ENCODE assay signal across 13 cellular contexts in the genomic region with DNA sequence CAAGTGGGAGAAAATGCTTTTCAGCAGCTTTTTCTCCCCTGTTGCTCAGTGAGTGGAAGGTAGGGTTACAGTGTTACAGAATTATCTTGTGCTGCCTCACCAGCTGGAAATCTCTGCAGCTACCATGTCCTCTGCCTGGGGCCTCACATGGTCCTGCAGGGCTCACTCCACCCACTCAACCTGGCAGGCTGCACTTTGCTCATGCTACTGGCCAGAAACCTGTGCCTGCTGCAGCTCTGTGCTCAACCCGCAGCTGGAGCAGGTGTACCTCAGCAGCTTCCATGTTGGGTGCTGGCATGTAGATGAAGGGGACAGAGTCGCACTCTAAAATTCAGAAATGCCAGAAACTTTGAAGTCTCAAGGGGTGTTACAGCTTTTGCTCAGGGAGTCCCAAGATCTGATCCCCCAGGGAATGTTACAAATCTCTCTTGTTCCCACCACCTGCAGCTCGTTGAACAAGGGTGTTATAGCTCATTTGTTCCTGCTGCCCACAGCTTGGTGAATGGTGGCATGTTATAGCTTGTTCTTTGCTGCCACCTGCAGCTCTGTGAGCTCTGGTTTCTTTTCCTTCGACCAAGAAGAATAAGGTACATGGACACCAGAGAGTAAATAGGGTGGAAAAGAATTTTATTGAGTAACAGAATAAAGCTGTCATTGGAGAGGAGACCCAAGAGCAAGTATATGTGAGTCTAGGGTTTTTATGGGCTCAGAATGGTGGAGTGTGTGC.
A peak's percentile ranks its signal among the peaks of the same experiment; 100 is the strongest.
DNase-seq lines count a peak whose midpoint lies in the region; ATAC-seq and TF ChIP-seq lines count a peak whose summit lies in the region.
"Had no signal": no experiment of that assay in that cellular context is flagged by ENCODE, and none has a peak within 500 bp of the region (broad histone marks: within the 10 kb centered on the region; RNA-seq: fewer than 3 reads in every experiment).

No MANE protein-coding gene starts in this region.

- no peak overlapping the region for H3K27ac Mint-ChIP-seq in stimulated activated naive B cell treated with anti-CD40 and anti-IgM and Interleukin-4, amounts not matched to agents 10 μg/mL and 1 μg/mL and 100 μg/mL, for 72 hours
- H3K27ac Mint-ChIP-seq: activated CD4-positive, alpha-beta memory T cell treated with anti-CD3 and anti-CD28 coated beads for 36 hours; activated naive CD4-positive, alpha-beta T cell treated with anti-CD3 and anti-CD28 coated beads, Interleukin-2, amount 50 U/mL, for 24 hours had no signal

- TF ChIP-seq CTCF in VCaP (conservative IDR thresholded peaks at IDR 0.05) (peak; percentile 66), adrenal gland (IDR thresholded peaks at IDR 0.05) (no peak)

- H3K9me3 ChIP-seq in adrenal gland (replicated peaks in 1 of 3): no peaks in the 10 kb centered on the region
- H3K9me3 ChIP-seq: prostate gland had no signal

- H3K27me3 ChIP-seq in adrenal gland: no peaks in the 10 kb centered on the region

- 33 to 64% (median 55%) methylated on average over 2 to 4 of the region's 4 CpGs for WGBS in adrenal gland, 4 donors

- H3K27me3 Mint-ChIP-seq in stimulated activated naive B cell treated with anti-CD40 and anti-IgM and Interleukin-4, amounts not matched to agents 10 μg/mL and 1 μg/mL and 100 μg/mL, for 72 hours: no peaks in the 10 kb centered on the region
- H3K27me3 Mint-ChIP-seq: activated CD4-positive, alpha-beta memory T cell treated with anti-CD3 and anti-CD28 coated beads for 36 hours; activated naive CD4-positive, alpha-beta T cell treated with anti-CD3 and anti-CD28 coated beads, Interleukin-2, amount 50 U/mL, for 24 hours had no signal

- H3K9me3 Mint-ChIP-seq in stimulated activated naive B cell treated with anti-CD40 and anti-IgM and Interleukin-4, amounts not matched to agents 10 μg/mL and 1 μg/mL and 100 μg/mL, for 72 hours: peaks cover 4 to 11% of the 10 kb centered on the region in 2 donors

- ATAC-seq in stimulated activated naive B cell treated with anti-CD40 and anti-IgM and Interleukin-4, amounts not matched to agents 10 μg/mL and 1 μg/mL and 100 μg/mL, for 72 hours (replicated peaks): no peak
- ATAC-seq in GM21360 (IDR thresholded peaks at IDR 0.05; ENCODE audit: unreplicated experiment): no peak

- TF ChIP-seq POLR2A in adrenal gland (IDR thresholded peaks at IDR 0.05): no peak

- H3K36me3 Mint-ChIP-seq in stimulated activated naive B cell treated with anti-CD40 and anti-IgM and Interleukin-4, amounts not matched to agents 10 μg/mL and 1 μg/mL and 100 μg/mL, for 72 hours: no peaks in the 10 kb centered on the region
- H3K36me3 Mint-ChIP-seq: activated CD4-positive, alpha-beta memory T cell treated with anti-CD3 and anti-CD28 coated beads for 36 hours; activated naive CD4-positive, alpha-beta T cell treated with anti-CD3 and anti-CD28 coated beads, Interleukin-2, amount 50 U/mL, for 24 hours had no signal

- H3K27ac ChIP-seq in VCaP: no peak overlapping the region
- H3K27ac ChIP-seq in adrenal gland: no peak overlapping the region
- H3K27ac ChIP-seq: prostate gland had no signal

- no peaks in the 10 kb centered on the region for H3K4me1 Mint-ChIP-seq in stimulated activated naive B cell treated with anti-CD40 and anti-IgM and Interleukin-4, amounts not matched to agents 10 μg/mL and 1 μg/mL and 100 μg/mL, for 72 hours
- H3K4me1 Mint-ChIP-seq: activated naive CD4-positive, alpha-beta T cell treated with anti-CD3 and anti-CD28 coated beads, Interleukin-2, amount 50 U/mL, for 24 hours had no signal

- no peak overlapping the region for H3K4me3 ChIP-seq in adrenal gland
- H3K4me3 ChIP-seq: prostate gland had no signal

- DNase-seq in NCI-H1092 treated with DMSO at 0.1 percent for 48 hours (lab: John Stamatoyannopoulos, UW): peak; percentile 22
- DNase-seq in NCI-H1092 (lab: John Stamatoyannopoulos, UW): no peak
- peak; percentile 6 for DNase-seq in NCI-H1105 (lab: John Stamatoyannopoulos, UW)
- DNase-seq in pons (ENCODE audit: low spot score): peak; percentile 6
- DNase-seq in stimulated activated naive B cell treated with anti-CD40 and anti-IgM and Interleukin-4, amounts not matched to agents 10 μg/mL and 1 μg/mL and 100 μg/mL, for 72 hours: no peak
- no peak for DNase-seq in adrenal gland
- DNase-seq: activated CD4-positive, alpha-beta memory T cell treated with anti-CD3 and anti-CD28 coated beads for 36 hours; NCI-H446; stimulated activated CD4-positive, alpha-beta T cell treated with anti-CD3 and anti-CD28 coated beads, Interleukin-4, amount 100 ng/mL, for 24 hours had no signal

- no peaks in the 10 kb centered on the region for H3K4me1 ChIP-seq in adrenal gland (replicated peaks in 1 of 2)
- H3K4me1 ChIP-seq: prostate gland had no signal

- intact Hi-C loops in adrenal gland (cut with DNase I): no loop called here

- H3K36me3 ChIP-seq in adrenal gland (replicated peaks in 1 of 2): no peaks in the 10 kb centered on the region
- H3K36me3 ChIP-seq: prostate gland had no signal

- H3K4me3 Mint-ChIP-seq in stimulated activated naive B cell treated with anti-CD40 and anti-IgM and Interleukin-4, amounts not matched to agents 10 μg/mL and 1 μg/mL and 100 μg/mL, for 72 hours: no peak overlapping the region
- H3K4me3 Mint-ChIP-seq: activated CD4-positive, alpha-beta memory T cell treated with anti-CD3 and anti-CD28 coated beads for 36 hours; activated naive CD4-positive, alpha-beta T cell treated with anti-CD3 and anti-CD28 coated beads, Interleukin-2, amount 50 U/mL, for 24 hours had no signal

Comparison
In these comparisons a context has a peak if more than half of its experiments do, and no peak if none do; other contexts are left out.
1. DNase-seq: peak in NCI-H1092 treated with DMSO at 0.1 percent for 48 hours (single experiment), NCI-H1105 (single experiment) and pons (single experiment); none in NCI-H1092 (single experiment), stimulated activated naive B cell treated with anti-CD40 and anti-IgM and Interleukin-4, amounts not matched to agents 10 μg/mL and 1 μg/mL and 100 μg/mL, for 72 hours (single experiment) and adrenal gland (0 of 7).